ENCODE assay signal across 13 cellular contexts in the genomic region with DNA sequence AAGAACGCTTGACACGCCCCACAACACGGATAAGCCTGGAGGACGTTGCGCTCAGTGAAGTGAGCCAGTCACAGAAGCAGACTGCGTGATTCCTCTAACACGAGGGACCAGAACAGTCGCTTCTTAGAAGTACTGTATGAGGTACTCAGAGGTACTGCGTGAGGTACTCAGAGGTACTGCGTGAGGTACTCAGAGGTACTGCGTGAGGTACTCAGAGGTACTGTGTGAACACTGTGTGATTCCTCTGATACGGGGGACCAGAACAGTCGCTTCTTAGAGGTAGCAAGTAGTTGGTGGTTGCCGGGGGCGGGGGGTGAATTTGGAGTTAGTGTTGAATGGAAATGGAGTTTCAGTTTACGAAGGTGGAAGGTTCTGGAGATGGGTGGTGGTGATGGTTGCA.
"Had no signal": no experiment of that assay in that cellular context is flagged by ENCODE, and none has a peak within 500 bp of the region (broad histone marks: within the 10 kb centered on the region; RNA-seq: fewer than 3 reads in every experiment).

No MANE protein-coding gene starts in this region.

- H3K9me3 ChIP-seq: esophagus squamous epithelium, ovary, testis, upper lobe of right lung had no signal

- H3K4me3 ChIP-seq: esophagus squamous epithelium, ovary, testis, upper lobe of right lung had no signal

- H3K27me3 Mint-ChIP-seq: activated naive CD4-positive, alpha-beta T cell treated with anti-CD3 and anti-CD28 coated beads, Interleukin-2, amount 10 ng/mL, durations not matched to agents 7 days and 5 days; stimulated activated naive CD8-positive, alpha-beta T cell treated with anti-CD3 and anti-CD28 coated beads, Interleukin-15, Interleukin-2, amounts not matched to agents 100 ng/mL and 50 ng/mL, for 24 hours had no signal

- H3K4me3 Mint-ChIP-seq: activated naive CD4-positive, alpha-beta T cell treated with anti-CD3 and anti-CD28 coated beads, Interleukin-2, amount 10 ng/mL, durations not matched to agents 7 days and 5 days; activated T-helper 1 cell treated with anti-CD3 and anti-CD28 coated beads, Interleukin-12 subunit alpha, Interleukin-12 subunit beta, Interleukin-2, Interleukin-4 antibody, amounts not matched to agents 30 ng/mL and 10 ng/mL and 1 ng/mL, durations not matched to agents 14 hours and 24 hours and 36 hours; nephron; stimulated activated naive CD8-positive, alpha-beta T cell treated with anti-CD3 and anti-CD28 coated beads, Interleukin-15, Interleukin-2, amounts not matched to agents 100 ng/mL and 50 ng/mL, for 24 hours had no signal

- H3K27ac ChIP-seq: brain microvascular endothelial cell, esophagus squamous epithelium, ovary, testis, upper lobe of right lung had no signal

- H3K27me3 ChIP-seq: brain microvascular endothelial cell, esophagus squamous epithelium, ovary, testis, upper lobe of right lung had no signal

- H3K9me3 Mint-ChIP-seq: activated naive CD4-positive, alpha-beta T cell treated with anti-CD3 and anti-CD28 coated beads, Interleukin-2, amount 10 ng/mL, durations not matched to agents 7 days and 5 days; activated T-helper 1 cell treated with anti-CD3 and anti-CD28 coated beads, Interleukin-12 subunit alpha, Interleukin-12 subunit beta, Interleukin-2, Interleukin-4 antibody, amounts not matched to agents 30 ng/mL and 10 ng/mL and 1 ng/mL, durations not matched to agents 14 hours and 24 hours and 36 hours; nephron; stimulated activated naive CD8-positive, alpha-beta T cell treated with anti-CD3 and anti-CD28 coated beads, Interleukin-15, Interleukin-2, amounts not matched to agents 100 ng/mL and 50 ng/mL, for 24 hours had no signal

- H3K27ac Mint-ChIP-seq: activated naive CD4-positive, alpha-beta T cell treated with anti-CD3 and anti-CD28 coated beads, Interleukin-2, amount 10 ng/mL, durations not matched to agents 7 days and 5 days; activated T-helper 1 cell treated with anti-CD3 and anti-CD28 coated beads, Interleukin-12 subunit alpha, Interleukin-12 subunit beta, Interleukin-2, Interleukin-4 antibody, amounts not matched to agents 30 ng/mL and 10 ng/mL and 1 ng/mL, durations not matched to agents 14 hours and 24 hours and 36 hours; nephron had no signal

- ATAC-seq: left cardiac atrium had no signal

- H3K36me3 ChIP-seq: ovary had no signal

- DNase-seq: activated naive CD4-positive, alpha-beta T cell treated with anti-CD3 and anti-CD28 coated beads, Interleukin-2, amount 10 ng/mL, durations not matched to agents 7 days and 5 days; amygdala; brain microvascular endothelial cell; esophagus squamous epithelium; foreskin fibroblast; left cardiac atrium; ovary; stimulated activated CD4-positive, alpha-beta T cell treated with anti-CD3 and anti-CD28 coated beads, Interleukin-2, amount 100 ng/mL, for 48 hours; testis had no signal
